Comparison of ENCODE assay signal across 14 cellular contexts in genomic region chr11:126680109-126680508, GRCh38.
"Had no signal": no experiment of that assay in that cellular context is flagged by ENCODE, and none has a peak within 500 bp of the region (broad histone marks: within the 10 kb centered on the region; RNA-seq: fewer than 3 reads in every experiment).

No MANE protein-coding gene starts in this region.

- H3K4me1 Mint-ChIP-seq: activated naive CD8-positive, alpha-beta T cell treated with anti-CD3 and anti-CD28 coated beads for 36 hours; immature natural killer cell; naive thymus-derived CD4-positive, alpha-beta T cell; stimulated activated memory B cell treated with anti-CD40 and anti-IgM and Interleukin-4, amounts not matched to agents 10 μg/mL and 1 μg/mL and 100 μg/mL, for 72 hours had no signal

- H3K9me3 Mint-ChIP-seq: activated naive CD8-positive, alpha-beta T cell treated with anti-CD3 and anti-CD28 coated beads for 36 hours; immature natural killer cell; stimulated activated memory B cell treated with anti-CD40 and anti-IgM and Interleukin-4, amounts not matched to agents 10 μg/mL and 1 μg/mL and 100 μg/mL, for 72 hours had no signal

- H3K27me3 ChIP-seq: breast epithelium had no signal

- H3K4me3 ChIP-seq: breast epithelium, lower lobe of right lung, smooth muscle cell had no signal

- H3K36me3 ChIP-seq: breast epithelium, lower lobe of right lung had no signal

- DNase-seq: activated CD4-positive, alpha-beta T cell treated with anti-CD3 and anti-CD28 coated beads for 1 hour; activated CD4-positive, alpha-beta T cell treated with anti-CD3 and anti-CD28 coated beads, Interleukin-2, amount 50 U/mL, for 48 hours; activated gamma-delta T cell treated with Interleukin-2 at 50 U/mL for 16 hours; activated naive CD8-positive, alpha-beta T cell treated with anti-CD3 and anti-CD28 coated beads for 36 hours; activated T-cell treated with anti-CD3 and anti-CD28 coated beads, Interleukin-2, amount 50 U/mL, for 48 hours; dermis blood vessel endothelial cell; immature natural killer cell; lower lobe of right lung; naive thymus-derived CD4-positive, alpha-beta T cell; posterior cingulate gyrus; trophoblast cell had no signal

- H3K36me3 Mint-ChIP-seq: activated naive CD8-positive, alpha-beta T cell treated with anti-CD3 and anti-CD28 coated beads for 36 hours; immature natural killer cell; naive thymus-derived CD4-positive, alpha-beta T cell; stimulated activated memory B cell treated with anti-CD40 and anti-IgM and Interleukin-4, amounts not matched to agents 10 μg/mL and 1 μg/mL and 100 μg/mL, for 72 hours had no signal

- H3K27ac Mint-ChIP-seq: activated naive CD8-positive, alpha-beta T cell treated with anti-CD3 and anti-CD28 coated beads for 36 hours; immature natural killer cell; naive thymus-derived CD4-positive, alpha-beta T cell; stimulated activated memory B cell treated with anti-CD40 and anti-IgM and Interleukin-4, amounts not matched to agents 10 μg/mL and 1 μg/mL and 100 μg/mL, for 72 hours had no signal

- H3K9me3 ChIP-seq: breast epithelium, lower lobe of right lung had no signal

- H3K4me3 Mint-ChIP-seq: activated naive CD8-positive, alpha-beta T cell treated with anti-CD3 and anti-CD28 coated beads for 36 hours; immature natural killer cell; naive thymus-derived CD4-positive, alpha-beta T cell; stimulated activated memory B cell treated with anti-CD40 and anti-IgM and Interleukin-4, amounts not matched to agents 10 μg/mL and 1 μg/mL and 100 μg/mL, for 72 hours had no signal

- H3K4me1 ChIP-seq: breast epithelium, lower lobe of right lung had no signal

- H3K27me3 Mint-ChIP-seq: activated naive CD8-positive, alpha-beta T cell treated with anti-CD3 and anti-CD28 coated beads for 36 hours; stimulated activated memory B cell treated with anti-CD40 and anti-IgM and Interleukin-4, amounts not matched to agents 10 μg/mL and 1 μg/mL and 100 μg/mL, for 72 hours had no signal

- H3K27ac ChIP-seq: breast epithelium, lower lobe of right lung had no signal
